Comparison of ENCODE assay signal across 1 cellular context in genomic region chr22:22032099-22032905, GRCh38.
TF ChIP-seq lines count a peak whose summit lies in the region.

No MANE protein-coding gene starts in this region.

TF ChIP-seq in WTC11, 78 proteins besides CTCF, POLR2A, EP300 and RAD21 (continued from another document):
- TF ChIP-seq, protein P1, sequence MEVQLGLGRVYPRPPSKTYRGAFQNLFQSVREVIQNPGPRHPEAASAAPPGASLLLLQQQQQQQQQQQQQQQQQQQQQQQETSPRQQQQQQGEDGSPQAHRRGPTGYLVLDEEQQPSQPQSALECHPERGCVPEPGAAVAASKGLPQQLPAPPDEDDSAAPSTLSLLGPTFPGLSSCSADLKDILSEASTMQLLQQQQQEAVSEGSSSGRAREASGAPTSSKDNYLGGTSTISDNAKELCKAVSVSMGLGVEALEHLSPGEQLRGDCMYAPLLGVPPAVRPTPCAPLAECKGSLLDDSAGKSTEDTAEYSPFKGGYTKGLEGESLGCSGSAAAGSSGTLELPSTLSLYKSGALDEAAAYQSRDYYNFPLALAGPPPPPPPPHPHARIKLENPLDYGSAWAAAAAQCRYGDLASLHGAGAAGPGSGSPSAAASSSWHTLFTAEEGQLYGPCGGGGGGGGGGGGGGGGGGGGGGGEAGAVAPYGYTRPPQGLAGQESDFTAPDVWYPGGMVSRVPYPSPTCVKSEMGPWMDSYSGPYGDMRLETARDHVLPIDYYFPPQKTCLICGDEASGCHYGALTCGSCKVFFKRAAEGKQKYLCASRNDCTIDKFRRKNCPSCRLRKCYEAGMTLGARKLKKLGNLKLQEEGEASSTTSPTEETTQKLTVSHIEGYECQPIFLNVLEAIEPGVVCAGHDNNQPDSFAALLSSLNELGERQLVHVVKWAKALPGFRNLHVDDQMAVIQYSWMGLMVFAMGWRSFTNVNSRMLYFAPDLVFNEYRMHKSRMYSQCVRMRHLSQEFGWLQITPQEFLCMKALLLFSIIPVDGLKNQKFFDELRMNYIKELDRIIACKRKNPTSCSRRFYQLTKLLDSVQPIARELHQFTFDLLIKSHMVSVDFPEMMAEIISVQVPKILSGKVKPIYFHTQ (CRISPR knock-in tag; IDR thresholded peaks at IDR 0.05): no peak
- TF ChIP-seq FOXP1 (CRISPR knock-in tag; IDR thresholded peaks at IDR 0.05; ENCODE audit: borderline replicate concordance) (no peak), JAZF1 (CRISPR knock-in tag; IDR thresholded peaks at IDR 0.05) (no peak), NFATC4 (CRISPR knock-in tag; IDR thresholded peaks at IDR 0.05) (no peak), STAT6 (CRISPR knock-in tag; conservative IDR thresholded peaks at IDR 0.05; ENCODE audit: low read depth) (no peak), SP1 (CRISPR knock-in tag; conservative IDR thresholded peaks at IDR 0.05) (no peak), ZNF671 (CRISPR knock-in tag; IDR thresholded peaks at IDR 0.05) (no peak), ATF2 (CRISPR knock-in tag; IDR thresholded peaks at IDR 0.05; ENCODE audit: borderline replicate concordance, low read depth) (no peak), ZNF263 (CRISPR knock-in tag; IDR thresholded peaks at IDR 0.05; ENCODE audit: low read depth) (no peak)
TF ChIP-seq in WTC11: peak in this region for 0.
